In genomic region chrX:121014826-121015225, GRCh38 we compare ENCODE assay signal across 25 cellular contexts. TPM values are rescaled to one million over a fixed set of nuclear protein-coding genes. Genes with fewer than 3 reads are reported as not detected.
"Had no signal": no experiment of that assay in that cellular context is flagged by ENCODE, and none has a peak within 500 bp of the region (broad histone marks: within the 10 kb centered on the region; RNA-seq: fewer than 3 reads in every experiment).

No MANE protein-coding gene starts in this region.

- DNase-seq: IMR-90, Karpas-422, KG1, MM.1S, NCI-H1048, NCI-H1105, NCI-H1417, NCI-H1436 treated with DMSO at 0.1 percent for 48 hours, NCI-H1694, NCI-H187 treated with DMSO at 0.1 percent for 48 hours, NCI-H2081, NCI-H2107, NCI-H2227 treated with DMSO at 0.1 percent for 48 hours, NCI-H446, NCI-H510A, NCI-H524 treated with DMSO at 0.1 percent for 48 hours, NCI-H69, NCI-H774, Right ventricle myocardium superior, RPMI8226, SIG-M5 had no signal

- H3K4me3 ChIP-seq: SJSA1, SK-N-MC had no signal

- FAIRE-seq: RCC 7860 had no signal

- H3K36me3 ChIP-seq: SJSA1 had no signal

- H3K9me3 ChIP-seq: SJSA1 had no signal

- H3K27me3 ChIP-seq: SJSA1 had no signal

- H3K27ac ChIP-seq: SJSA1, SK-N-MC had no signal

- H3K4me1 ChIP-seq: SJSA1 had no signal

RNA-seq across cellular contexts. Expression of gene CT47A1, which starts 29.3 kb away (rescaled TPM):
- total RNA-seq: HT-29, IMR-90, Right ventricle myocardium superior, SJSA1 had no signal
- polyA plus RNA-seq: IMR-90 had no signal

RNA-seq across cellular contexts. Expression of gene CT47A2, which starts 34.1 kb away (rescaled TPM):
- total RNA-seq: HT-29, IMR-90, Right ventricle myocardium superior, SJSA1 had no signal
- polyA plus RNA-seq: IMR-90 had no signal

RNA-seq across cellular contexts. Expression of gene CT47A3, which starts 39.0 kb away (rescaled TPM):
- total RNA-seq: HT-29, IMR-90, Right ventricle myocardium superior, SJSA1 had no signal
- polyA plus RNA-seq: IMR-90 had no signal

RNA-seq across cellular contexts. Expression of gene CT47A4, which starts 43.8 kb away (rescaled TPM):
- total RNA-seq: HT-29, IMR-90, Right ventricle myocardium superior, SJSA1 had no signal
- polyA plus RNA-seq: IMR-90 had no signal
